Comparison of ENCODE assay signal across 37 cellular contexts in genomic region chr15:47968593-47968992, GRCh38.
"Had no signal": no experiment of that assay in that cellular context is flagged by ENCODE, and none has a peak within 500 bp of the region (broad histone marks: within the 10 kb centered on the region; RNA-seq: fewer than 3 reads in every experiment).

No MANE protein-coding gene starts in this region.

- H3K27me3 ChIP-seq: ascending aorta, body of pancreas, brain microvascular endothelial cell, breast epithelium had no signal

- DNase-seq: activated CD4-positive, alpha-beta memory T cell treated with anti-CD3 and anti-CD28 coated beads, Interleukin-2, amount 10 ng/mL, durations not matched to agents 7 days and 5 days; activated CD4-positive, alpha-beta T cell treated with anti-CD3 and anti-CD28 coated beads for 1 hour; activated CD4-positive, alpha-beta T cell treated with anti-CD3 and anti-CD28 coated beads for 36 hours; activated CD4-positive, alpha-beta T cell treated with anti-CD3 and anti-CD28 coated beads for 48 hours; activated CD4-positive, alpha-beta T cell treated with anti-CD3 and anti-CD28 coated beads, Interleukin-2, amount 10 ng/mL, durations not matched to agents 7 days and 5 days; activated CD4-positive, alpha-beta T cell treated with anti-CD3 and anti-CD28 coated beads, Interleukin-2, amount 50 U/mL, for 48 hours; activated CD4-positive, CD25-positive, alpha-beta regulatory T cell; activated CD8-positive, alpha-beta memory T cell treated with anti-CD3 and anti-CD28 coated beads for 24 hours; activated CD8-positive, alpha-beta memory T cell treated with anti-CD3 and anti-CD28 coated beads, Interleukin-2, amount 10 ng/mL, durations not matched to agents 7 days and 5 days; activated CD8-positive, alpha-beta memory T cell treated with anti-CD3 and anti-CD28 coated beads, Interleukin-2, amount 50 U/mL, for 48 hours; activated CD8-positive, alpha-beta T cell treated with anti-CD3 and anti-CD28 coated beads, Interleukin-2, amount 10 ng/mL, durations not matched to agents 7 days and 5 days; activated effector memory CD4-positive, alpha-beta T cell treated with Interleukin-2 at 50 U/mL for 16 hours; activated gamma-delta T cell treated with Interleukin-2 at 50 U/mL for 16 hours; activated naive CD4-positive, alpha-beta T cell; activated naive CD4-positive, alpha-beta T cell treated with anti-CD3 and anti-CD28 coated beads for 36 hours; activated naive CD8-positive, alpha-beta T cell treated with anti-CD3 and anti-CD28 coated beads, Interleukin-2, amount 10 ng/mL, durations not matched to agents 7 days and 5 days; activated naive CD8-positive, alpha-beta T cell treated with anti-CD3 and anti-CD28 coated beads, Interleukin-2, amount 50 U/mL, for 24 hours; activated T-cell treated with anti-CD3 and anti-CD28 coated beads, Interleukin-2, amount 50 U/mL, for 24 hours; activated T-cell treated with anti-CD3 and anti-CD28 coated beads, Interleukin-2, amount 50 U/mL, for 48 hours; amygdala; anterior cingulate cortex; body of pancreas; brain microvascular endothelial cell; central memory CD4-positive, alpha-beta T cell; T-helper 1 cell; T-helper 2 cell; T-helper 9 cell had no signal

- H3K27me3 Mint-ChIP-seq: activated naive CD8-positive, alpha-beta T cell treated with anti-CD3 and anti-CD28 coated beads, Interleukin-2, amount 10 ng/mL, durations not matched to agents 7 days and 5 days had no signal

- H3K4me1 ChIP-seq: ascending aorta, body of pancreas, breast epithelium had no signal

- H3K27ac Mint-ChIP-seq: activated CD4-positive, alpha-beta memory T cell treated with anti-CD3 and anti-CD28 coated beads, Interleukin-2, amount 10 ng/mL, durations not matched to agents 7 days and 5 days; activated CD4-positive, alpha-beta T cell treated with anti-CD3 and anti-CD28 coated beads for 36 hours; activated CD4-positive, alpha-beta T cell treated with anti-CD3 and anti-CD28 coated beads, Interleukin-2, amount 10 ng/mL, durations not matched to agents 7 days and 5 days; activated CD8-positive, alpha-beta memory T cell treated with anti-CD3 and anti-CD28 coated beads, Interleukin-2, amount 10 ng/mL, durations not matched to agents 7 days and 5 days; activated CD8-positive, alpha-beta T cell treated with anti-CD3 and anti-CD28 coated beads, Interleukin-2, amount 10 ng/mL, durations not matched to agents 7 days and 5 days; activated naive CD4-positive, alpha-beta T cell treated with anti-CD3 and anti-CD28 coated beads for 36 hours; activated naive CD4-positive, alpha-beta T cell treated with anti-CD3 and anti-CD28 coated beads, Interleukin-2, amount 50 U/mL, for 24 hours; activated naive CD8-positive, alpha-beta T cell; activated naive CD8-positive, alpha-beta T cell treated with anti-CD3 and anti-CD28 coated beads, Interleukin-2, amount 10 ng/mL, durations not matched to agents 7 days and 5 days; activated naive CD8-positive, alpha-beta T cell treated with anti-CD3 and anti-CD28 coated beads, Interleukin-2, amount 50 U/mL, for 24 hours; activated T-cell treated with anti-CD3 and anti-CD28 coated beads, Interleukin-2, amount 50 U/mL, for 24 hours; activated T-helper 2 cell treated with anti-CD3 and anti-CD28 coated beads, Interferon-gamma antibody, Interleukin-2, Interleukin-4, amounts not matched to agents 10 μg/mL and 5 μg/mL and 100 μg/mL, durations not matched to agents 14 hours and 24 hours and 36 hours; T-helper 1 cell treated with Interleukin-12 subunit alpha and Interleukin-12 subunit beta and Interleukin-4 antibody, amounts not matched to agents 30 μg/mL and 1 μg/mL, for 36 hours; T-helper 2 cell treated with Interferon-gamma antibody and Interleukin-4, amounts not matched to agents 5 μg/mL and 100 μg/mL, for 36 hours had no signal

- ATAC-seq: activated CD4-positive, alpha-beta T cell treated with anti-CD3 and anti-CD28 coated beads for 36 hours; activated CD4-positive, CD25-positive, alpha-beta regulatory T cell treated with anti-CD3 and anti-CD28 coated beads, Interleukin-2, amount 50 U/mL, for 24 hours; activated CD8-positive, alpha-beta memory T cell treated with anti-CD3 and anti-CD28 coated beads, Interleukin-2, amount 10 ng/mL, durations not matched to agents 7 days and 5 days; activated CD8-positive, alpha-beta T cell treated with anti-CD3 and anti-CD28 coated beads, Interleukin-2, amount 10 ng/mL, durations not matched to agents 7 days and 5 days; activated naive CD8-positive, alpha-beta T cell treated with anti-CD3 and anti-CD28 coated beads, Interleukin-2, amount 50 U/mL, for 24 hours; body of pancreas had no signal

- H3K36me3 Mint-ChIP-seq: activated CD8-positive, alpha-beta memory T cell treated with anti-CD3 and anti-CD28 coated beads, Interleukin-2, amount 10 ng/mL, durations not matched to agents 7 days and 5 days; activated naive CD4-positive, alpha-beta T cell treated with anti-CD3 and anti-CD28 coated beads, Interleukin-2, amount 50 U/mL, for 24 hours; activated naive CD8-positive, alpha-beta T cell; activated naive CD8-positive, alpha-beta T cell treated with anti-CD3 and anti-CD28 coated beads, Interleukin-2, amount 10 ng/mL, durations not matched to agents 7 days and 5 days had no signal

- H3K36me3 ChIP-seq: ascending aorta, brain microvascular endothelial cell, breast epithelium had no signal

- H3K4me1 Mint-ChIP-seq: activated CD4-positive, alpha-beta T cell treated with anti-CD3 and anti-CD28 coated beads for 36 hours; activated naive CD4-positive, alpha-beta T cell treated with anti-CD3 and anti-CD28 coated beads, Interleukin-2, amount 50 U/mL, for 24 hours; activated naive CD8-positive, alpha-beta T cell treated with anti-CD3 and anti-CD28 coated beads, Interleukin-2, amount 10 ng/mL, durations not matched to agents 7 days and 5 days; activated naive CD8-positive, alpha-beta T cell treated with anti-CD3 and anti-CD28 coated beads, Interleukin-2, amount 50 U/mL, for 24 hours had no signal

- H3K27ac ChIP-seq: ascending aorta, body of pancreas, brain microvascular endothelial cell, breast epithelium, VCaP had no signal

- H3K4me3 Mint-ChIP-seq: activated CD4-positive, alpha-beta memory T cell treated with anti-CD3 and anti-CD28 coated beads, Interleukin-2, amount 10 ng/mL, durations not matched to agents 7 days and 5 days; activated CD4-positive, alpha-beta T cell treated with anti-CD3 and anti-CD28 coated beads for 36 hours; activated CD4-positive, alpha-beta T cell treated with anti-CD3 and anti-CD28 coated beads, Interleukin-2, amount 10 ng/mL, durations not matched to agents 7 days and 5 days; activated CD8-positive, alpha-beta memory T cell treated with anti-CD3 and anti-CD28 coated beads, Interleukin-2, amount 10 ng/mL, durations not matched to agents 7 days and 5 days; activated CD8-positive, alpha-beta T cell treated with anti-CD3 and anti-CD28 coated beads, Interleukin-2, amount 10 ng/mL, durations not matched to agents 7 days and 5 days; activated naive CD4-positive, alpha-beta T cell treated with anti-CD3 and anti-CD28 coated beads for 36 hours; activated naive CD4-positive, alpha-beta T cell treated with anti-CD3 and anti-CD28 coated beads, Interleukin-2, amount 50 U/mL, for 24 hours; activated naive CD8-positive, alpha-beta T cell; activated naive CD8-positive, alpha-beta T cell treated with anti-CD3 and anti-CD28 coated beads, Interleukin-2, amount 10 ng/mL, durations not matched to agents 7 days and 5 days; activated naive CD8-positive, alpha-beta T cell treated with anti-CD3 and anti-CD28 coated beads, Interleukin-2, amount 50 U/mL, for 24 hours; activated T-cell treated with anti-CD3 and anti-CD28 coated beads, Interleukin-2, amount 50 U/mL, for 24 hours; T-helper 1 cell treated with Interleukin-12 subunit alpha and Interleukin-12 subunit beta and Interleukin-4 antibody, amounts not matched to agents 30 μg/mL and 1 μg/mL, for 36 hours; T-helper 2 cell treated with Interferon-gamma antibody and Interleukin-4, amounts not matched to agents 5 μg/mL and 100 μg/mL, for 36 hours had no signal

- FAIRE-seq: TTC549 had no signal

- H3K9me3 ChIP-seq: ascending aorta, body of pancreas, breast epithelium had no signal

- H3K9me3 Mint-ChIP-seq: activated CD4-positive, alpha-beta memory T cell treated with anti-CD3 and anti-CD28 coated beads, Interleukin-2, amount 10 ng/mL, durations not matched to agents 7 days and 5 days; activated CD4-positive, alpha-beta T cell treated with anti-CD3 and anti-CD28 coated beads, Interleukin-2, amount 10 ng/mL, durations not matched to agents 7 days and 5 days; activated naive CD4-positive, alpha-beta T cell treated with anti-CD3 and anti-CD28 coated beads for 36 hours; activated naive CD4-positive, alpha-beta T cell treated with anti-CD3 and anti-CD28 coated beads, Interleukin-2, amount 50 U/mL, for 24 hours; activated naive CD8-positive, alpha-beta T cell treated with anti-CD3 and anti-CD28 coated beads, Interleukin-2, amount 10 ng/mL, durations not matched to agents 7 days and 5 days; activated naive CD8-positive, alpha-beta T cell treated with anti-CD3 and anti-CD28 coated beads, Interleukin-2, amount 50 U/mL, for 24 hours; activated T-cell treated with anti-CD3 and anti-CD28 coated beads, Interleukin-2, amount 50 U/mL, for 24 hours; activated T-helper 2 cell treated with anti-CD3 and anti-CD28 coated beads, Interferon-gamma antibody, Interleukin-2, Interleukin-4, amounts not matched to agents 10 μg/mL and 5 μg/mL and 100 μg/mL, durations not matched to agents 14 hours and 24 hours and 36 hours; T-helper 1 cell treated with Interleukin-12 subunit alpha and Interleukin-12 subunit beta and Interleukin-4 antibody, amounts not matched to agents 30 μg/mL and 1 μg/mL, for 36 hours; T-helper 2 cell treated with Interferon-gamma antibody and Interleukin-4, amounts not matched to agents 5 μg/mL and 100 μg/mL, for 36 hours had no signal

- H3K4me3 ChIP-seq: ascending aorta, body of pancreas, breast epithelium had no signal
